In the genomic region with DNA sequence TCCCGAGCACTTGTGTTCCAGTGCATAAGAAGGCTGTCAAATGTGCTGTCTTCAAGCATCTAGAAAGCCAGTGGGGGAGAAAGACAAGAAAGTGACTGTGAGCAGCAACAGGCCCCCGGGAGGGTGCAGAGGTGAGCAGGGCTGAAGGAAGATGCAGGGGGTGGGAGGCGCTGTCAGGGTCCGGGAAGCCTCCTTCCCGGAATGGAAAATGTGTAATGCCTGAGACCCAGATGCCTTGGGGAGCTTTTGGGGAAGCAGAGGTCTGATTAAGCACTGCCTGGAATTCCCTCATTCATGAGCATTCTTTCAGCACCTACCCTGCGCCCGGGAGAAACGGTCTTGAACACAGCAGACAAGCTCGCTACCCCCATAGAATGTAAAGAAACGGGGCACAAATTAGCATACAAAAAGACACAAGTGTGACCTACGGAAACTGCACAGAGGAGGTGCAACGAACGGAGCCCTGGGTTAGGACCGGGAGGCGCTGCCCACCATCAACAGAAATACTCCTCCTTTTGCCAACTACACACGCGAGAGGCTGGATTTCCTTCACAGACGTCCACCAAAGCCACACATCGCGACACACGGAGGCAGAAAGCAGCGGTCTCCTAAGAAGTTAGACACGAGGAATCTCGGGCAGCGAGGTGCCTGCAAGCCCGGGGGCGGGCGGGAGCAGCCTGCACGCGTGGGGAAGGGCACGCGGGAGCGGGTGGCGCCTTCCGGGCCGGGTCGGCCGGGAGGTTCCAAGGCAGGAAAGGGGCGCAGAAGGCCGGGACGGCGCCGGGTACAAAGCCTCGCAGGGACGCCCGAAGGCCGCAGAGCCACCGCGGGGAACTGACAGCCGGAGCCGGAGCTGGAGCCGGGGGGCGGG, we compare ENCODE assay signal across 8 cellular contexts. TPM values are rescaled to one million over a fixed set of nuclear protein-coding genes. Genes with fewer than 3 reads are reported as not detected.
A peak's percentile ranks its signal among the peaks of the same experiment; 100 is the strongest.
DNase-seq lines count a peak whose midpoint lies in the region; ATAC-seq and TF ChIP-seq lines count a peak whose summit lies in the region.

No MANE protein-coding gene starts in this region.

- no peaks in the 10 kb centered on the region for H3K27me3 Mint-ChIP-seq in activated naive CD8-positive, alpha-beta T cell treated with anti-CD3 and anti-CD28 coated beads for 36 hours

- no peaks in the 10 kb centered on the region for H3K9me3 ChIP-seq in heart right ventricle
- H3K9me3 ChIP-seq in psoas muscle = no peaks in the 10 kb centered on the region

- H3K9me3 Mint-ChIP-seq in activated naive CD8-positive, alpha-beta T cell treated with anti-CD3 and anti-CD28 coated beads for 36 hours = no peaks in the 10 kb centered on the region

- H3K4me3 ChIP-seq in NB4 (ENCODE audit: low read depth, low read length) (peak overlapping the region; percentile 77), heart right ventricle (peak overlapping the region; percentile 43 to 92 (median 80)), psoas muscle (peak overlapping the region; percentile 88)

- ATAC-seq in heart right ventricle (peak in 4 of 8 donors; percentile 3 to 18 (median 10)), psoas muscle (peak in 1 of 4 donors; percentile 14), left lobe of liver (no peak), GM18498 (IDR thresholded peaks at IDR 0.05; ENCODE audit: unreplicated experiment) (no peak)

- TF ChIP-seq CTCF in NB4 (IDR thresholded peaks at IDR 0.05; ENCODE audit: low read depth, low read length) = no peak
- TF ChIP-seq CTCF in heart right ventricle (IDR thresholded peaks at IDR 0.05) = no peak
- no peak for TF ChIP-seq CTCF in psoas muscle (IDR thresholded peaks at IDR 0.05)

- TF ChIP-seq POLR2A in NB4 (IDR thresholded peaks at IDR 0.05; ENCODE audit: extremely low read depth, insufficient read length) = no peak

- peak overlapping the region; percentile 72 for H3K27ac Mint-ChIP-seq in activated naive CD8-positive, alpha-beta T cell treated with anti-CD3 and anti-CD28 coated beads for 36 hours

- H3K4me1 ChIP-seq in heart right ventricle (peaks cover 6 to 35% (median 19%) of the 10 kb centered on the region in 9 donors), psoas muscle (peaks cover 5% of the 10 kb centered on the region)

- H3K4me1 Mint-ChIP-seq in activated naive CD8-positive, alpha-beta T cell treated with anti-CD3 and anti-CD28 coated beads for 36 hours = peaks cover 20% of the 10 kb centered on the region

- WGBS in heart right ventricle, 2 donors = 9 to 10% methylated on average over 51 to 53 of the region's 53 CpGs
- WGBS in psoas muscle, 3 donors = 13 to 16% (median 13%) methylated on average over 40 to 53 of the region's 53 CpGs

- H3K27me3 ChIP-seq in heart right ventricle (no peaks in the 10 kb centered on the region), psoas muscle (ENCODE audit: insufficient read depth in 3 of 3, low read length in 2 of 3) (peaks cover 0 to 23% (median 4%) of the 10 kb centered on the region in 3 donors)

- H3K36me3 Mint-ChIP-seq in activated naive CD8-positive, alpha-beta T cell treated with anti-CD3 and anti-CD28 coated beads for 36 hours = peaks cover 2% of the 10 kb centered on the region

- DNase-seq in ELF-1 (ENCODE audit: low read depth, low spot score) (peak; percentile 56), NB4 (ENCODE audit: low read depth) (peak; percentile 53), heart right ventricle (peak in 1 of 2 donors; percentile 55), psoas muscle (no peak), SKM-1 (lab: John Stamatoyannopoulos, UW; ENCODE audit: unreplicated experiment) (no peak), left lobe of liver (ENCODE audit: low spot score) (no peak)
- DNase-seq in activated naive CD8-positive, alpha-beta T cell treated with anti-CD3 and anti-CD28 coated beads for 36 hours = peak; percentile 46

- intact Hi-C loops in heart right ventricle (cut with DNase I) = loop anchor here in 1 of 10 donors (5.0 kb wide), 1 partner anchor 216 kb away; a partner anchor contains a TSS
- intact Hi-C loops in psoas muscle (cut with DNase I) = no loop called here

- H3K36me3 ChIP-seq in heart right ventricle (no peaks in the 10 kb centered on the region), psoas muscle (ENCODE audit: insufficient read depth in 1 of 2, low read depth in 1 of 2) (no peaks in the 10 kb centered on the region)

- peak overlapping the region; percentile 85 for H3K4me3 Mint-ChIP-seq in activated naive CD8-positive, alpha-beta T cell treated with anti-CD3 and anti-CD28 coated beads for 36 hours

- H3K27ac ChIP-seq in heart right ventricle = peak overlapping the region; percentile 55 to 96 (median 92)
- no peak overlapping the region for H3K27ac ChIP-seq in psoas muscle

RNA-seq across cellular contexts. Expression of a gene that starts 1.1 kb away (rescaled TPM):
- total RNA-seq in activated naive CD8-positive, alpha-beta T cell treated with anti-CD3 and anti-CD28 coated beads for 36 hours = 10 to 100 TPM; 11.4 to 12.6 TPM
- total RNA-seq in heart right ventricle = 1 to 10 TPM; 2.4 to 5.7 (median 3.3) TPM
- 1 to 10 TPM; 2.4 to 3.8 TPM for polyA plus RNA-seq in heart right ventricle
- total RNA-seq in psoas muscle = 1 to 10 TPM; 1.6 to 2.8 (median 1.9) TPM
- 1 to 10 TPM; 1.3 to 2.1 (median 1.5) TPM for polyA plus RNA-seq in psoas muscle
- total RNA-seq in left lobe of liver = 4.5 TPM

RNA-seq across cellular contexts. Expression of a gene that starts 54.5 kb away (rescaled TPM):
- 100 to 1,000 TPM; 209 to 218 TPM for total RNA-seq in activated naive CD8-positive, alpha-beta T cell treated with anti-CD3 and anti-CD28 coated beads for 36 hours
- 10 to 100 TPM; 16.5 to 41.5 (median 22.2) TPM for total RNA-seq in heart right ventricle
- polyA plus RNA-seq in heart right ventricle = 10 to 100 TPM in 1 of 2 donors, 1 to 10 TPM in 1; 4.7 to 15.1 TPM
- 1 to 10 TPM; 2.1 to 8.8 (median 3.6) TPM for total RNA-seq in psoas muscle
- polyA plus RNA-seq in psoas muscle = 1 to 10 TPM in 2 of 3 donors, under 1 TPM in 1; 0.86 to 1.7 (median 1.6) TPM
- 6.9 TPM for total RNA-seq in left lobe of liver

Comparison
In these comparisons a context has a peak if more than half of its experiments do, and no peak if none do; other contexts are left out.
1. DNase-seq: peak in ELF-1 (single experiment), NB4 (single experiment) and activated naive CD8-positive, alpha-beta T cell treated with anti-CD3 and anti-CD28 coated beads for 36 hours (single experiment); none in psoas muscle (0 of 2), SKM-1 (single experiment) and left lobe of liver (single experiment).
2. RNA of a gene that starts 54.5 kb away (total RNA-seq): 209 to 218 TPM in activated naive CD8-positive, alpha-beta T cell treated with anti-CD3 and anti-CD28 coated beads for 36 hours; 16.5 to 41.5 TPM in heart right ventricle, 6.9 TPM in left lobe of liver (single experiment) and 2.1 to 8.8 TPM in psoas muscle; every median in the first group is over 4 times any median in the second.
3. Peak in every context shown above with its lines, with median percentiles within 50 percentile points of each other: H3K4me3 ChIP-seq.